ENCODE assay signal across 1 cellular context in the genomic region with DNA sequence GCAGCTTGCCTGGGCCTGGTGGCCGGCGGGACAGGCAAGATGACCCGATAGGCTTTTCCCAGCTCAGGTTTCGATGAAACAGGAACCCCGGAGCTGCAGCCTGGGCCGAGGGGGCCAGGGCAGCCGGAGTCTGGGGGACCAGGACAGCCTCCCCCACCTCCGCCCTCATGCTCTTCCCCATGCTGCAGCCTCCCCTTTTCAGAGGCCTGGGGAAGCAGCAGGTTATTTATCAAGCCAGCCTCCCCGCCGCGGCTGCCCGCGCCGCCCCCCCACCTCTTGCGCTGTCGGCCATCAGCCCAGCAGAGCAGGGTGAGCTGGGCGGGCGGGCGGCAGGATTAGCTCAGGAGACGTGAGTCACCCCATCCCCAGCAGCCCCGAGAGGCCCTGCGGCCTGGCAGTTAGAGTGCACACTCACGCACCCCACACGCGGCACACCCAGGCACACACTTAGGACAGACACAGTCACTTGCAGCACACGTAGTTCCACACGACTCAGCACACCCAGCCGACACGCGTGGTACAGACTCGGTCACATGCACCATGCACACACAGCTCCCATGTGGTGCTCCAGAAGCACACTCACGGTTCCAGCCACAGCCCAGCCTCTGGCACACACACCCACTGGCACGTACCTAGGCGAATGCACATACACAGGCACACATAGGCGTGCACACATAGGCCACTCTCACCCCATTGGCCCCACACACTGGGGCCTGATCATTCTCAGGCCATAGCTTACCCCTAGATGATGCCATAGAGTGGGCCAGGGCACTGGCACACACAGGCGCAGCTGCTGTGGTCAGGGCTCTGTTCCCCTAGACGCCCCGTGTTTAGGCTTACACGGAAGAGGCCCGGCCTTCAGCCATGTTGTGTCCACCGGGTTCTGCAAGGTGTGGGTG.
TF ChIP-seq lines count a peak whose summit lies in the region.

No MANE protein-coding gene starts in this region.

TF ChIP-seq in K562, 482 proteins besides CTCF, POLR2A, EP300 and RAD21 (continued from another document and continues in another):
- TF ChIP-seq, protein P1, sequence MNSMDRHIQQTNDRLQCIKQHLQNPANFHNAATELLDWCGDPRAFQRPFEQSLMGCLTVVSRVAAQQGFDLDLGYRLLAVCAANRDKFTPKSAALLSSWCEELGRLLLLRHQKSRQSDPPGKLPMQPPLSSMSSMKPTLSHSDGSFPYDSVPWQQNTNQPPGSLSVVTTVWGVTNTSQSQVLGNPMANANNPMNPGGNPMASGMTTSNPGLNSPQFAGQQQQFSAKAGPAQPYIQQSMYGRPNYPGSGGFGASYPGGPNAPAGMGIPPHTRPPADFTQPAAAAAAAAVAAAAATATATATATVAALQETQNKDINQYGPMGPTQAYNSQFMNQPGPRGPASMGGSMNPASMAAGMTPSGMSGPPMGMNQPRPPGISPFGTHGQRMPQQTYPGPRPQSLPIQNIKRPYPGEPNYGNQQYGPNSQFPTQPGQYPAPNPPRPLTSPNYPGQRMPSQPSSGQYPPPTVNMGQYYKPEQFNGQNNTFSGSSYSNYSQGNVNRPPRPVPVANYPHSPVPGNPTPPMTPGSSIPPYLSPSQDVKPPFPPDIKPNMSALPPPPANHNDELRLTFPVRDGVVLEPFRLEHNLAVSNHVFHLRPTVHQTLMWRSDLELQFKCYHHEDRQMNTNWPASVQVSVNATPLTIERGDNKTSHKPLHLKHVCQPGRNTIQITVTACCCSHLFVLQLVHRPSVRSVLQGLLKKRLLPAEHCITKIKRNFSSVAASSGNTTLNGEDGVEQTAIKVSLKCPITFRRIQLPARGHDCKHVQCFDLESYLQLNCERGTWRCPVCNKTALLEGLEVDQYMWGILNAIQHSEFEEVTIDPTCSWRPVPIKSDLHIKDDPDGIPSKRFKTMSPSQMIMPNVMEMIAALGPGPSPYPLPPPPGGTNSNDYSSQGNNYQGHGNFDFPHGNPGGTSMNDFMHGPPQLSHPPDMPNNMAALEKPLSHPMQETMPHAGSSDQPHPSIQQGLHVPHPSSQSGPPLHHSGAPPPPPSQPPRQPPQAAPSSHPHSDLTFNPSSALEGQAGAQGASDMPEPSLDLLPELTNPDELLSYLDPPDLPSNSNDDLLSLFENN (IDR thresholded peaks at IDR 0.05; ENCODE audit: low read depth in 2 of 2, low read length in 2 of 2), result peak in 1 of 2 experiments; percentile 25; a peak in 1 of 4 replicates
- TF ChIP-seq GTF2A2 (tag; IDR thresholded peaks at IDR 0.05) (no peak), HMG20A (CRISPR knock-in tag; conservative IDR thresholded peaks at IDR 0.05) (no peak), HMGN3 (IDR thresholded peaks at IDR 0.05; ENCODE audit: borderline replicate concordance, extremely low read depth, insufficient read length, low read depth, low read length) (peak; percentile 93), ZNF224 (CRISPR knock-in tag; IDR thresholded peaks at IDR 0.05) (no peak), FOXA3 (CRISPR knock-in tag; conservative IDR thresholded peaks at IDR 0.05 in 1 of 2, IDR thresholded peaks at IDR 0.05 in 1 of 2) (0 out of 4 replicates have a peak, but pooled peaks of 1 of the 2 experiments have one; percentile 71), MYNN (IDR thresholded peaks at IDR 0.05) (peak; percentile 98), MYNN (CRISPR knock-in tag; IDR thresholded peaks at IDR 0.05) (no peak), ZNF311 (CRISPR knock-in tag; IDR thresholded peaks at IDR 0.05) (no peak; the same call in 1 of the 2 replicates), ZNF561 (CRISPR knock-in tag; conservative IDR thresholded peaks at IDR 0.05) (no peak), TCF7 (IDR thresholded peaks at IDR 0.05; ENCODE audit: borderline replicate concordance) (no peak), SREBF2 (CRISPR knock-in tag; IDR thresholded peaks at IDR 0.05) (no peak), RBFOX2 (IDR thresholded peaks at IDR 0.05; ENCODE audit: low read depth, low read length) (peak; percentile 74), ZNF253 (CRISPR knock-in tag; conservative IDR thresholded peaks at IDR 0.05) (no peak), DPF2 (IDR thresholded peaks at IDR 0.05) (peak; percentile 89), MYBL2 (IDR thresholded peaks at IDR 0.05; ENCODE audit: low read depth) (no peak; the same call in 1 of the 2 replicates), MYBL2 (CRISPR knock-in tag; IDR thresholded peaks at IDR 0.05; ENCODE audit: borderline replicate concordance) (no peak), RCOR1 (IDR thresholded peaks at IDR 0.05; ENCODE audit: borderline replicate concordance in 1 of 2, low read depth in 2 of 2, low read length in 2 of 2) (peak; percentile 40 to 74; a peak in 2 of 4 replicates), ZNF551 (CRISPR knock-in tag; IDR thresholded peaks at IDR 0.05) (no peak), ZNF75A (CRISPR knock-in tag; IDR thresholded peaks at IDR 0.05) (no peak), ZNF146 (CRISPR knock-in tag; IDR thresholded peaks at IDR 0.05; ENCODE audit: unreplicated experiment) (no peak), SP1 (CRISPR knock-in tag; IDR thresholded peaks at IDR 0.05) (peak; percentile 62; the same call in 1 of the 2 replicates), DACH1 (IDR thresholded peaks at IDR 0.05; ENCODE audit: partially characterized antibody) (peak; percentile 28), FOS (IDR thresholded peaks at IDR 0.05; ENCODE audit: extremely low read depth, insufficient read length) (peak; percentile 37), MAFG (tag; conservative IDR thresholded peaks at IDR 0.05) (peak; percentile 49), CTBP1 (IDR thresholded peaks at IDR 0.05; ENCODE audit: borderline replicate concordance) (peak; percentile 91), HOXB6 (CRISPR knock-in tag; IDR thresholded peaks at IDR 0.05; ENCODE audit: borderline replicate concordance) (no peak), NCOA1 (IDR thresholded peaks at IDR 0.05; ENCODE audit: low read depth) (0 out of 2 replicates have a peak, but pooled peaks have one; percentile 19), SNRNP70 (optimal IDR thresholded peaks at IDR 0.05; ENCODE audit: low read depth, low read length) (no peak), NFIX (CRISPR knock-in tag; IDR thresholded peaks at IDR 0.05; ENCODE audit: low read depth) (no peak), TAF7 (tag; IDR thresholded peaks at IDR 0.05) (no peak), CBX1 (IDR thresholded peaks at IDR 0.05; ENCODE audit: low read depth) (no peak), NFATC3 (IDR thresholded peaks at IDR 0.05) (no peak), FOXJ3 (CRISPR knock-in tag; IDR thresholded peaks at IDR 0.05) (no peak), TAF9B (IDR thresholded peaks at IDR 0.05; ENCODE audit: partially characterized antibody) (no peak), PCBP1 (IDR thresholded peaks at IDR 0.05; ENCODE audit: low read depth, low read length, poor library complexity, severe bottlenecking) (no peak), POLR2AphosphoS2 (IDR thresholded peaks at IDR 0.05; ENCODE audit: low read length) (no peak), ZSCAN32 (CRISPR knock-in tag; IDR thresholded peaks at IDR 0.05) (no peak), SP2 (IDR thresholded peaks at IDR 0.05; ENCODE audit: extremely low read depth, low read depth, low read length, poor library complexity, severe bottlenecking) (no peak), ZC3H4 (CRISPR knock-in tag; IDR thresholded peaks at IDR 0.05; ENCODE audit: borderline replicate concordance) (no peak), KAT7 (CRISPR knock-in tag; IDR thresholded peaks at IDR 0.05; ENCODE audit: borderline replicate concordance) (no peak), CBX8 (IDR thresholded peaks at IDR 0.05; ENCODE audit: borderline replicate concordance, extremely low read depth, low read depth, low read length, poor library complexity, severe bottlenecking) (no peak), ZNF347 (CRISPR knock-in tag; IDR thresholded peaks at IDR 0.05; ENCODE audit: low read depth) (no peak), MAFK (IDR thresholded peaks at IDR 0.05; ENCODE audit: low read length) (no peak), SRSF3 (IDR thresholded peaks at IDR 0.05; ENCODE audit: insufficient read depth, low read length) (no peak), PTRF (tag; IDR thresholded peaks at IDR 0.05) (no peak), ELF4 (CRISPR knock-in tag; IDR thresholded peaks at IDR 0.05) (no peak)
- TF ChIP-seq, protein P2, sequence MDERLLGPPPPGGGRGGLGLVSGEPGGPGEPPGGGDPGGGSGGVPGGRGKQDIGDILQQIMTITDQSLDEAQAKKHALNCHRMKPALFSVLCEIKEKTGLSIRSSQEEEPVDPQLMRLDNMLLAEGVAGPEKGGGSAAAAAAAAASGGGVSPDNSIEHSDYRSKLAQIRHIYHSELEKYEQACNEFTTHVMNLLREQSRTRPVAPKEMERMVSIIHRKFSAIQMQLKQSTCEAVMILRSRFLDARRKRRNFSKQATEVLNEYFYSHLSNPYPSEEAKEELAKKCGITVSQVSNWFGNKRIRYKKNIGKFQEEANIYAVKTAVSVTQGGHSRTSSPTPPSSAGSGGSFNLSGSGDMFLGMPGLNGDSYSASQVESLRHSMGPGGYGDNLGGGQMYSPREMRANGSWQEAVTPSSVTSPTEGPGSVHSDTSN (CRISPR knock-in tag; IDR thresholded peaks at IDR 0.05; ENCODE audit: low read depth), result no peak
- TF ChIP-seq, protein P2 (tag; conservative IDR thresholded peaks at IDR 0.05; ENCODE audit: low read depth), result 0 out of 2 replicates have a peak, but pooled peaks have one; percentile 26
- TF ChIP-seq, protein P3, sequence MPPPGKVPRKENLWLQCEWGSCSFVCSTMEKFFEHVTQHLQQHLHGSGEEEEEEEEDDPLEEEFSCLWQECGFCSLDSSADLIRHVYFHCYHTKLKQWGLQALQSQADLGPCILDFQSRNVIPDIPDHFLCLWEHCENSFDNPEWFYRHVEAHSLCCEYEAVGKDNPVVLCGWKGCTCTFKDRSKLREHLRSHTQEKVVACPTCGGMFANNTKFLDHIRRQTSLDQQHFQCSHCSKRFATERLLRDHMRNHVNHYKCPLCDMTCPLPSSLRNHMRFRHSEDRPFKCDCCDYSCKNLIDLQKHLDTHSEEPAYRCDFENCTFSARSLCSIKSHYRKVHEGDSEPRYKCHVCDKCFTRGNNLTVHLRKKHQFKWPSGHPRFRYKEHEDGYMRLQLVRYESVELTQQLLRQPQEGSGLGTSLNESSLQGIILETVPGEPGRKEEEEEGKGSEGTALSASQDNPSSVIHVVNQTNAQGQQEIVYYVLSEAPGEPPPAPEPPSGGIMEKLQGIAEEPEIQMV (tag; conservative IDR thresholded peaks at IDR 0.05; ENCODE audit: low read depth), result no peak
- TF ChIP-seq, protein P4, sequence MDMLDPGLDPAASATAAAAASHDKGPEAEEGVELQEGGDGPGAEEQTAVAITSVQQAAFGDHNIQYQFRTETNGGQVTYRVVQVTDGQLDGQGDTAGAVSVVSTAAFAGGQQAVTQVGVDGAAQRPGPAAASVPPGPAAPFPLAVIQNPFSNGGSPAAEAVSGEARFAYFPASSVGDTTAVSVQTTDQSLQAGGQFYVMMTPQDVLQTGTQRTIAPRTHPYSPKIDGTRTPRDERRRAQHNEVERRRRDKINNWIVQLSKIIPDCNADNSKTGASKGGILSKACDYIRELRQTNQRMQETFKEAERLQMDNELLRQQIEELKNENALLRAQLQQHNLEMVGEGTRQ (CRISPR knock-in tag; IDR thresholded peaks at IDR 0.05), result no peak
- TF ChIP-seq, protein P5, sequence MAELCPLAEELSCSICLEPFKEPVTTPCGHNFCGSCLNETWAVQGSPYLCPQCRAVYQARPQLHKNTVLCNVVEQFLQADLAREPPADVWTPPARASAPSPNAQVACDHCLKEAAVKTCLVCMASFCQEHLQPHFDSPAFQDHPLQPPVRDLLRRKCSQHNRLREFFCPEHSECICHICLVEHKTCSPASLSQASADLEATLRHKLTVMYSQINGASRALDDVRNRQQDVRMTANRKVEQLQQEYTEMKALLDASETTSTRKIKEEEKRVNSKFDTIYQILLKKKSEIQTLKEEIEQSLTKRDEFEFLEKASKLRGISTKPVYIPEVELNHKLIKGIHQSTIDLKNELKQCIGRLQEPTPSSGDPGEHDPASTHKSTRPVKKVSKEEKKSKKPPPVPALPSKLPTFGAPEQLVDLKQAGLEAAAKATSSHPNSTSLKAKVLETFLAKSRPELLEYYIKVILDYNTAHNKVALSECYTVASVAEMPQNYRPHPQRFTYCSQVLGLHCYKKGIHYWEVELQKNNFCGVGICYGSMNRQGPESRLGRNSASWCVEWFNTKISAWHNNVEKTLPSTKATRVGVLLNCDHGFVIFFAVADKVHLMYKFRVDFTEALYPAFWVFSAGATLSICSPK (IDR thresholded peaks at IDR 0.05; ENCODE audit: borderline replicate concordance), result no peak
